ENCODE assay signal across 16 cellular contexts in genomic region chr1:116743535-116743934, GRCh38. TPM values are rescaled to one million over a fixed set of nuclear protein-coding genes. Genes with fewer than 3 reads are reported as not detected.
DNase-seq lines count a peak whose midpoint lies in the region; ATAC-seq and TF ChIP-seq lines count a peak whose summit lies in the region.
"Had no signal": no experiment of that assay in that cellular context is flagged by ENCODE, and none has a peak within 500 bp of the region (broad histone marks: within the 10 kb centered on the region; RNA-seq: fewer than 3 reads in every experiment).

No MANE protein-coding gene starts in this region.

- no peak overlapping the region for H2BK12ac ChIP-seq in mesenchymal stem cell (ENCODE audit: low read length in 2 of 2)

- TF ChIP-seq POLR2A in HCT116 (IDR thresholded peaks at IDR 0.05; ENCODE audit: borderline replicate concordance, extremely low read depth, insufficient read depth, insufficient read length), result no peak

- POLR2A ChIA-PET in HCT116 (lab: Charles Lee), result no interaction called here

- H3K27ac ChIP-seq in HCT116 (ENCODE audit: low read depth, low read length), result no peak overlapping the region
- H3K27ac ChIP-seq in mesenchymal stem cell (ENCODE audit: low read length, poor library complexity, severe bottlenecking), result no peak overlapping the region
- no peak overlapping the region for H3K27ac ChIP-seq in hepatocyte

- H3K4ac ChIP-seq in mesenchymal stem cell (ENCODE audit: low read depth in 1 of 2, low read length in 2 of 2), result no peak overlapping the region

- no peaks in the 10 kb centered on the region for H3K27me3 ChIP-seq in HCT116 (ENCODE audit: insufficient read depth, low read length)
- H3K27me3 ChIP-seq in mesenchymal stem cell (ENCODE audit: control insufficient read depth in 1 of 2, insufficient read depth in 1 of 2, low read length in 2 of 2), result peaks cover 0 to 9% of the 10 kb centered on the region in 2 experiments
- H3K27me3 ChIP-seq in hepatocyte, result no peaks in the 10 kb centered on the region

- H3K79me1 ChIP-seq in mesenchymal stem cell (replicated peaks; ENCODE audit: low read length, poor library complexity, severe bottlenecking), result no peaks in the 10 kb centered on the region

- H3K23ac ChIP-seq in mesenchymal stem cell (ENCODE audit: low read length in 2 of 2), result no peak overlapping the region

- intact Hi-C loops in HCT116 (cut with micrococcal nuclease), result no loop called here

- no peak for TF ChIP-seq CTCF in HCT116 (IDR thresholded peaks at IDR 0.05 in 2 of 3, conservative IDR thresholded peaks at IDR 0.05 in 1 of 3; ENCODE audit: borderline replicate concordance in 1 of 3, insufficient read depth in 1 of 3, low read depth in 2 of 3, low read length in 2 of 3)
- TF ChIP-seq CTCF in hepatocyte (IDR thresholded peaks at IDR 0.05; ENCODE audit: poor library complexity), result no peak

- no peak overlapping the region for H3K14ac ChIP-seq in mesenchymal stem cell (ENCODE audit: low read length in 2 of 2)

- no peak overlapping the region for H3K18ac ChIP-seq in mesenchymal stem cell (ENCODE audit: low read depth in 1 of 2, low read length in 2 of 2)

- TF ChIP-seq RAD21 in HCT116 (IDR thresholded peaks at IDR 0.05; ENCODE audit: low read depth), result no peak

- no peaks in the 10 kb centered on the region for H3K27me3 Mint-ChIP-seq in activated naive CD4-positive, alpha-beta T cell treated with anti-CD3 and anti-CD28 coated beads, Interleukin-2, amount 50 U/mL, for 24 hours

- no peak overlapping the region for H2BK120ac ChIP-seq in mesenchymal stem cell (ENCODE audit: low read depth, low read length)

- H2BK5ac ChIP-seq in mesenchymal stem cell (ENCODE audit: low read depth, low read length, poor library complexity, severe bottlenecking), result no peak overlapping the region

- no peaks in the 10 kb centered on the region for H3K9me2 ChIP-seq in HCT116 (ENCODE audit: insufficient read depth)
- no peaks in the 10 kb centered on the region for H3K9me2 ChIP-seq in hepatocyte (replicated peaks; ENCODE audit: insufficient read depth)

- CTCF ChIA-PET in HCT116 (lab: Charles Lee), result no interaction called here

- DNase-seq in activated naive CD4-positive, alpha-beta T cell (lab: John Stamatoyannopoulos, UW), result no peak
- DNase-seq in HCT116 (ENCODE audit: low read depth, low spot score) (no peak), amniotic epithelial cell (ENCODE audit: low read depth) (peak; percentile 8), renal cortical epithelial cell (ENCODE audit: low read depth) (peak; percentile 8), mesenchymal stem cell (no peak), hepatocyte (ENCODE audit: low spot score) (no peak)
- DNase-seq: ACHN; CD8-positive, alpha-beta T cell; KBM-7; NCI-H1092; NCI-H446; SIG-M5 had no signal

- H4K91ac ChIP-seq in mesenchymal stem cell (ENCODE audit: low read length), result no peak overlapping the region

- no peak overlapping the region for H3K4me3 ChIP-seq in HCT116 (replicated peaks in 1 of 2; ENCODE audit: low read depth in 1 of 2, low read length in 2 of 2)
- H3K4me3 ChIP-seq in mesenchymal stem cell (ENCODE audit: insufficient read depth in 1 of 2, low read depth in 1 of 2, low read length in 2 of 2), result no peak overlapping the region
- H3K4me3 ChIP-seq in hepatocyte, result no peak overlapping the region

- WGBS in mesenchymal stem cell, result 95% methylated on average over 4 of the region's 4 CpGs
- 95% methylated on average over 4 of the region's 4 CpGs for WGBS in hepatocyte (ENCODE audit: low lambda C conversion rate, missing lambda C conversion rate)

- H3K9ac ChIP-seq in HCT116 (ENCODE audit: low read length) (no peak overlapping the region), mesenchymal stem cell (ENCODE audit: low read length) (no peak overlapping the region)

- no TSS peak for BruUV-seq in HCT116 (replicated peaks; lab: Mats Ljungman, UMichigan)

- peaks cover 31% of the 10 kb centered on the region for H3K4me1 Mint-ChIP-seq in activated naive CD4-positive, alpha-beta T cell treated with anti-CD3 and anti-CD28 coated beads, Interleukin-2, amount 50 U/mL, for 24 hours

- H2AK5ac ChIP-seq in mesenchymal stem cell (ENCODE audit: low read length, severe bottlenecking), result no peak overlapping the region

- H3K9me3 ChIP-seq in HCT116 (ENCODE audit: control insufficient read depth in 1 of 2, insufficient read depth in 1 of 2, low read depth in 1 of 2, low read length in 2 of 2) (peaks cover 13 to 23% of the 10 kb centered on the region in 2 experiments; a peak in 2 of 4 replicates), mesenchymal stem cell (ENCODE audit: control insufficient read depth, low read length) (peaks cover 53% of the 10 kb centered on the region), hepatocyte (ENCODE audit: low read depth) (no peaks in the 10 kb centered on the region)

- H3K36me3 Mint-ChIP-seq in activated naive CD4-positive, alpha-beta T cell treated with anti-CD3 and anti-CD28 coated beads, Interleukin-2, amount 50 U/mL, for 24 hours, result peaks cover 48% of the 10 kb centered on the region

- no peak overlapping the region for H2BK15ac ChIP-seq in mesenchymal stem cell (ENCODE audit: low read depth, poor library complexity, severe bottlenecking)

- H4K20me1 ChIP-seq in HCT116 (ENCODE audit: insufficient read depth) (no peaks in the 10 kb centered on the region), hepatocyte (ENCODE audit: insufficient read depth, poor library complexity, severe bottlenecking) (no peaks in the 10 kb centered on the region)

- no peak overlapping the region for H3K4me2 ChIP-seq in HCT116 (ENCODE audit: low read length)
- no peak overlapping the region for H3K4me2 ChIP-seq in mesenchymal stem cell (ENCODE audit: low read length, poor library complexity, severe bottlenecking)
- no peak overlapping the region for H3K4me2 ChIP-seq in hepatocyte

- H3K9me3 Mint-ChIP-seq in activated naive CD4-positive, alpha-beta T cell treated with anti-CD3 and anti-CD28 coated beads, Interleukin-2, amount 50 U/mL, for 24 hours, result peaks cover 24% of the 10 kb centered on the region

- H3K27ac Mint-ChIP-seq in activated naive CD4-positive, alpha-beta T cell treated with anti-CD3 and anti-CD28 coated beads, Interleukin-2, amount 50 U/mL, for 24 hours, result peak overlapping the region; percentile 89

- ATAC-seq in HCT116, result no peak
- ATAC-seq: CD8-positive, alpha-beta T cell had no signal

- RAD21 ChIA-PET in HCT116 (lab: Charles Lee; ENCODE audit: low non-redundant PET in 1 of 2, low total read pairs in 2 of 2, uncharacterized antibody in 2 of 2, unreplicated experiment in 2 of 2), result no interaction called here

- H3K4me1 ChIP-seq in HCT116 (ENCODE audit: control insufficient read depth in 1 of 2, insufficient read depth in 2 of 2, low read length in 2 of 2), result no peaks in the 10 kb centered on the region
- no peaks in the 10 kb centered on the region for H3K4me1 ChIP-seq in mesenchymal stem cell (ENCODE audit: control insufficient read depth, insufficient read depth, low read depth, low read length)
- H3K4me1 ChIP-seq in hepatocyte (ENCODE audit: insufficient read depth), result no peaks in the 10 kb centered on the region

- no peak overlapping the region for H4K8ac ChIP-seq in mesenchymal stem cell (ENCODE audit: low read length)

- no peaks in the 10 kb centered on the region for H3K79me2 ChIP-seq in HCT116 (ENCODE audit: insufficient read depth, low read length)
- H3K79me2 ChIP-seq in hepatocyte, result no peaks in the 10 kb centered on the region

- no peak overlapping the region for H2AFZ ChIP-seq in HCT116 (ENCODE audit: low read depth, low read length, poor library complexity, severe bottlenecking)
- no peak overlapping the region for H2AFZ ChIP-seq in mesenchymal stem cell (ENCODE audit: low read depth, low read length)
- H2AFZ ChIP-seq in hepatocyte, result no peak overlapping the region

- H3K4me3 Mint-ChIP-seq in activated naive CD4-positive, alpha-beta T cell treated with anti-CD3 and anti-CD28 coated beads, Interleukin-2, amount 50 U/mL, for 24 hours, result no peak overlapping the region
- H3K4me3 Mint-ChIP-seq: CD8-positive, alpha-beta T cell had no signal

- no peaks in the 10 kb centered on the region for H3K36me3 ChIP-seq in HCT116 (ENCODE audit: control insufficient read depth in 1 of 2, insufficient read depth in 2 of 2, low read length in 2 of 2)
- no peaks in the 10 kb centered on the region for H3K36me3 ChIP-seq in mesenchymal stem cell (ENCODE audit: control insufficient read depth in 1 of 2, insufficient read depth in 2 of 2, low read depth in 1 of 2, low read length in 2 of 2)
- H3K36me3 ChIP-seq in hepatocyte (replicated peaks; ENCODE audit: insufficient read depth, low read depth), result no peaks in the 10 kb centered on the region

TF ChIP-seq in HCT116, 20 proteins besides CTCF, POLR2A, EP300 and RAD21:
- no peak for TF ChIP-seq POLR2AphosphoS5 (IDR thresholded peaks at IDR 0.05; ENCODE audit: low read depth, low read length)
- no peak for TF ChIP-seq REST (IDR thresholded peaks at IDR 0.05; ENCODE audit: low read depth)
- no peak for TF ChIP-seq SRF (IDR thresholded peaks at IDR 0.05; ENCODE audit: low read depth)
- TF ChIP-seq CBX3 (IDR thresholded peaks at IDR 0.05; ENCODE audit: low read depth), result peak; percentile 81; the same call in 1 of the 2 replicates

RNA-seq across cellular contexts. Expression of gene CD2, which starts 10.7 kb away (rescaled TPM):
- 0.57 TPM for total RNA-seq in HCT116 (2021; ENCODE audit: unreplicated experiment)
- polyA plus RNA-seq in HCT116 (2012), result not detected in 2 replicates
- total RNA-seq in renal cortical epithelial cell, result not detected in 2 replicates
- polyA plus RNA-seq in mesenchymal stem cell (2013, experiment 1 of 2), result 0.03 TPM
- polyA plus RNA-seq in mesenchymal stem cell (2013, experiment 2 of 2), result not detected
- 0.08 and 0.13 TPM in 2 replicates for total RNA-seq in hepatocyte
- 0.08 and 0.22 TPM in 2 replicates for polyA plus RNA-seq in hepatocyte
- total RNA-seq: G401, M059J, RPMI7951 had no signal

Comparison
In these comparisons a context has a peak if more than half of its experiments do, and no peak if none do; other contexts are left out.
1. DNase-seq: peak in amniotic epithelial cell (single experiment) and renal cortical epithelial cell (single experiment); none in activated naive CD4-positive, alpha-beta T cell (0 of 4), HCT116 (single experiment), mesenchymal stem cell (single experiment) and hepatocyte (single experiment).